In genomic region chr7:33716581-33717477, GRCh38 we compare ENCODE assay signal across 8 cellular contexts.
A peak's percentile ranks its signal among the peaks of the same experiment; 100 is the strongest.
DNase-seq lines count a peak whose midpoint lies in the region; ATAC-seq and TF ChIP-seq lines count a peak whose summit lies in the region.

No MANE protein-coding gene starts in this region.

- H4K20me1 ChIP-seq in fibroblast of lung (ENCODE audit: control insufficient read depth, extremely low read depth, insufficient read depth, low read length): no peaks in the 10 kb centered on the region

- H3K27ac ChIP-seq in cardiac muscle cell (peak overlapping the region; percentile 83), Panc1 (ENCODE audit: low read length) (no peak overlapping the region), fibroblast of lung (ENCODE audit: insufficient read depth, low read length) (no peak overlapping the region)

- peak; percentile 71 to 80 for DNase-seq in cardiac muscle cell (ENCODE audit: low read depth in 1 of 2, low spot score in 1 of 2)
- no peak for DNase-seq in Right ventricle myocardium superior
- DNase-seq in Panc1 (ENCODE audit: low read depth, low spot score): peak; percentile 17
- DNase-seq in fibroblast of lung (ENCODE audit: low read depth in 2 of 2): peak; percentile 64 to 71
- peak; percentile 74 for DNase-seq in renal cortical epithelial cell (ENCODE audit: low read depth)
- no peak for DNase-seq in NCI-H187 (lab: John Stamatoyannopoulos, UW)
- no peak for DNase-seq in cardiac septum (ENCODE audit: low spot score)

- in situ Hi-C loops in Panc1 (cut with HindIII; ENCODE audit: low pct_unique_long_range_greater_than_20kb, low sequenced_read_pairs): no loop called here

- H3K4me1 ChIP-seq in cardiac muscle cell (ENCODE audit: low read depth) (peaks cover 33% of the 10 kb centered on the region), Panc1 (ENCODE audit: control insufficient read depth, insufficient read depth, low read length) (no peaks in the 10 kb centered on the region), fibroblast of lung (ENCODE audit: control insufficient read depth, extremely low read depth, insufficient read depth, low read length) (no peaks in the 10 kb centered on the region)

- no TSS peak for BruUV-seq in Panc1 (replicated peaks; lab: Mats Ljungman, UMichigan)

- no peak overlapping the region for H2AFZ ChIP-seq in fibroblast of lung (ENCODE audit: low read length)

- H3K9me3 ChIP-seq in cardiac muscle cell (ENCODE audit: low read depth) (no peaks in the 10 kb centered on the region), Panc1 (ENCODE audit: control insufficient read depth, insufficient read depth, low read depth, low read length) (no peaks in the 10 kb centered on the region), fibroblast of lung (ENCODE audit: control insufficient read depth, insufficient read depth, low read depth, low read length) (no peaks in the 10 kb centered on the region)

- intact Hi-C loops in Right ventricle myocardium superior (cut with DNase I) (no loop called here), Panc1 (cut with micrococcal nuclease; ENCODE audit: unreplicated experiment) (no loop called here), cardiac septum (cut with DNase I) (loop anchor here (5.0 kb wide), 1 partner anchor 175 kb away; no protein-coding TSS in a partner anchor)

- H3K79me2 ChIP-seq in fibroblast of lung (ENCODE audit: control insufficient read depth, insufficient read depth, low read length): no peaks in the 10 kb centered on the region

- no peak for ATAC-seq in Right ventricle myocardium superior (ENCODE audit: poor library complexity)
- no peak for ATAC-seq in Panc1
- no peak for ATAC-seq in HG02642 (IDR thresholded peaks at IDR 0.05; ENCODE audit: poor library complexity, unreplicated experiment)

- POLR2A ChIA-PET in Panc1 (lab: Charles Lee): no interaction called here

- no peaks in the 10 kb centered on the region for H3K36me3 ChIP-seq in cardiac muscle cell
- H3K36me3 ChIP-seq in Panc1 (ENCODE audit: control insufficient read depth, insufficient read depth, low read length): no peaks in the 10 kb centered on the region
- no peaks in the 10 kb centered on the region for H3K36me3 ChIP-seq in fibroblast of lung (ENCODE audit: control insufficient read depth, insufficient read depth, low read length)

- H3K27me3 ChIP-seq in cardiac muscle cell (no peaks in the 10 kb centered on the region), Panc1 (ENCODE audit: control insufficient read depth, insufficient read depth, low read length) (peaks cover 6% of the 10 kb centered on the region; the same call in 1 of the 2 replicates), fibroblast of lung (ENCODE audit: control insufficient read depth, insufficient read depth, low read length) (peaks cover 4% of the 10 kb centered on the region)

- no peak overlapping the region for H3K9ac ChIP-seq in fibroblast of lung (ENCODE audit: insufficient read depth, low read length)

- CTCF ChIA-PET in Panc1 (lab: Charles Lee): no interaction called here

- no peak overlapping the region for H3K4me2 ChIP-seq in fibroblast of lung (ENCODE audit: extremely low read depth, insufficient read depth, low read length)

- H3K4me3 ChIP-seq in cardiac muscle cell (no peak overlapping the region), Panc1 (ENCODE audit: low read depth in 2 of 2, low read length in 2 of 2) (no peak overlapping the region), fibroblast of lung (replicated peaks in 1 of 4; ENCODE audit: control extremely low read depth in 1 of 4, insufficient read depth in 1 of 4, low read depth in 3 of 4, low read length in 4 of 4) (no peak overlapping the region)

- TF ChIP-seq CTCF in cardiac muscle cell (IDR thresholded peaks at IDR 0.05; ENCODE audit: low read depth, low read length) (peak; percentile 70), Panc1 (IDR thresholded peaks at IDR 0.05) (peak; percentile 73; the same call in 1 of the 2 replicates), fibroblast of lung (conservative IDR thresholded peaks at IDR 0.05 in 1 of 2, IDR thresholded peaks at IDR 0.05 in 1 of 2; ENCODE audit: low read depth in 1 of 2, low read length in 2 of 2) (peak; percentile 52 to 67)

Comparison
In these comparisons a context has a peak if more than half of its experiments do, and no peak if none do; other contexts are left out.
1. DNase-seq: peak in cardiac muscle cell (2 of 2), Panc1 (single experiment), fibroblast of lung (2 of 2) and renal cortical epithelial cell (single experiment); none in Right ventricle myocardium superior (single experiment), NCI-H187 (0 of 2) and cardiac septum (single experiment).
2. Peak in every context shown above with its lines, with median percentiles within 50 percentile points of each other: CTCF ChIP-seq.